12 cellular contexts compared by ENCODE assay signal in genomic region chr3:99929409-99930139, GRCh38.
DNase-seq lines count a peak whose midpoint lies in the region; ATAC-seq, FAIRE-seq and TF ChIP-seq lines count a peak whose summit lies in the region.
"Had no signal": no experiment of that assay in that cellular context is flagged by ENCODE, and none has a peak within 500 bp of the region (broad histone marks: within the 10 kb centered on the region; RNA-seq: fewer than 3 reads in every experiment).

No MANE protein-coding gene starts in this region.

- ATAC-seq in Right ventricle myocardium superior (ENCODE audit: poor library complexity) = peak; percentile 52
- ATAC-seq in sciatic nerve = peak; percentile 84
- no peak for ATAC-seq in HG03565 (IDR thresholded peaks at IDR 0.05; ENCODE audit: unreplicated experiment)
- ATAC-seq: upper lobe of right lung had no signal

- no peaks in the 10 kb centered on the region for H3K27me3 ChIP-seq in adipocyte (replicated peaks; ENCODE audit: control insufficient read depth, insufficient read depth, low read length)
- H3K27me3 ChIP-seq: upper lobe of right lung had no signal

- intact Hi-C loops in Right ventricle myocardium superior (cut with DNase I) (no loop called here), sciatic nerve (cut with DNase I) (no loop called here)

- H3K9me3 ChIP-seq in adipocyte (ENCODE audit: control insufficient read depth, low read length) = no peaks in the 10 kb centered on the region
- H3K9me3 ChIP-seq: upper lobe of right lung had no signal

- H3K9ac ChIP-seq in adipocyte (ENCODE audit: low read length) = no peak overlapping the region

- H3K36me3 ChIP-seq in adipocyte (ENCODE audit: control insufficient read depth, insufficient read depth, low read length, severe bottlenecking) = no peaks in the 10 kb centered on the region
- H3K36me3 ChIP-seq: upper lobe of right lung had no signal

- peak overlapping the region; percentile 51 for H3K4me3 ChIP-seq in adipocyte (ENCODE audit: low read length)
- H3K4me3 ChIP-seq: upper lobe of right lung had no signal

- FAIRE-seq in GM12891 (lab: Jason Lieb, UNC) = no peak

- DNase-seq in HCEC 1CT (peak; percentile 46), adipocyte (ENCODE audit: low read depth) (peak; percentile 41), Right ventricle myocardium superior (peak; percentile 62), sciatic nerve (ENCODE audit: low spot score) (peak; percentile 77), GM12891 (ENCODE audit: insufficient read length, low spot score) (no peak), Kasumi-1 (lab: John Stamatoyannopoulos, UW) (no peak)
- DNase-seq in activated T-cell treated with anti-CD3 and anti-CD28 coated beads, Interleukin-2, amount 50 U/mL, for 48 hours = no peak
- DNase-seq: activated naive CD4-positive, alpha-beta T cell treated with anti-CD3 and anti-CD28 coated beads, Interleukin-2, amount 10 ng/mL, durations not matched to agents 7 days and 5 days; COR-L47; NCI-H1694 treated with DMSO at 0.1 percent for 48 hours; upper lobe of right lung had no signal

- TF ChIP-seq POLR2A in GM12891 (IDR thresholded peaks at IDR 0.05; ENCODE audit: low read depth, low read length) = no peak

- H3K4me1 ChIP-seq in adipocyte (ENCODE audit: control insufficient read depth, insufficient read depth, low read length) = peaks cover 30% of the 10 kb centered on the region

TF ChIP-seq in GM12891, 5 proteins besides CTCF, POLR2A, EP300 and RAD21:
- TF ChIP-seq POU2F2 (IDR thresholded peaks at IDR 0.05; ENCODE audit: low read depth, low read length) (no peak), SPI1 (IDR thresholded peaks at IDR 0.05; ENCODE audit: low read depth, low read length) (no peak), POLR2AphosphoS5 (IDR thresholded peaks at IDR 0.05; ENCODE audit: low read depth, low read length) (no peak), TAF1 (IDR thresholded peaks at IDR 0.05; ENCODE audit: low read depth, low read length) (no peak), PAX5 (IDR thresholded peaks at IDR 0.05; ENCODE audit: insufficient read depth, low read length, severe bottlenecking) (no peak)
TF ChIP-seq in GM12891: peak in this region for 0.

Comparison
In these comparisons a context has a peak if more than half of its experiments do, and no peak if none do; other contexts are left out.
1. DNase-seq: peak in HCEC 1CT (single experiment), adipocyte (single experiment), Right ventricle myocardium superior (single experiment) and sciatic nerve (single experiment); none in GM12891 (single experiment), Kasumi-1 (0 of 2) and activated T-cell treated with anti-CD3 and anti-CD28 coated beads, Interleukin-2, amount 50 U/mL, for 48 hours (0 of 2).